ENCODE assay signal across 8 cellular contexts in genomic region chr2:164015328-164016123, GRCh38.
DNase-seq lines count a peak whose midpoint lies in the region; ATAC-seq and TF ChIP-seq lines count a peak whose summit lies in the region.

No MANE protein-coding gene starts in this region.

- no peaks in the 10 kb centered on the region for H3K79me1 ChIP-seq in H9 (ENCODE audit: insufficient read depth, low read depth, low read length, poor library complexity, severe bottlenecking)

- no peak overlapping the region for H2BK15ac ChIP-seq in H9 (ENCODE audit: low read depth, low read length)

- no peaks in the 10 kb centered on the region for H3K27me3 Mint-ChIP-seq in H9 (ENCODE audit: low read depth)

- no peak overlapping the region for H3K4ac ChIP-seq in H9 (ENCODE audit: low read depth, low read length)

- no peak overlapping the region for H2BK120ac ChIP-seq in H9 (ENCODE audit: low read depth, low read length, poor library complexity, severe bottlenecking)

- no peaks in the 10 kb centered on the region for H3K27me3 ChIP-seq in H9 (ENCODE audit: insufficient read depth, low read length)

- no peak overlapping the region for H3T11ph ChIP-seq in H9 (ENCODE audit: low read length)

- H2BK20ac ChIP-seq in H9 (ENCODE audit: low read depth, low read length, poor library complexity, severe bottlenecking): peak overlapping the region; percentile 60

- H3K4me3 Mint-ChIP-seq in H9: no peak overlapping the region
- H3K4me3 Mint-ChIP-seq in stimulated activated effector memory CD8-positive, alpha-beta T cell treated with anti-CD3 and anti-CD28 coated beads, Interleukin-12 subunit alpha, Interleukin-12 subunit beta, amount 100 ng/mL, for 72 hours: no peak overlapping the region

- no peaks in the 10 kb centered on the region for H3K9me3 Mint-ChIP-seq in H9
- H3K9me3 Mint-ChIP-seq in stimulated activated effector memory CD8-positive, alpha-beta T cell treated with anti-CD3 and anti-CD28 coated beads, Interleukin-12 subunit alpha, Interleukin-12 subunit beta, amount 100 ng/mL, for 72 hours: peaks cover 2% of the 10 kb centered on the region

- H4K8ac ChIP-seq in H9 (replicated peaks; ENCODE audit: insufficient read length, low read depth, low read length): no peak overlapping the region

- no peak overlapping the region for H3K27ac ChIP-seq in H9 (ENCODE audit: insufficient read length, low read depth, low read length)

- no peak overlapping the region for H2AK5ac ChIP-seq in H9 (ENCODE audit: insufficient read length, low read length)

- peak overlapping the region; percentile 36 for H2AFZ ChIP-seq in H9 (ENCODE audit: low read length)

- H3K9me3 ChIP-seq in H9 (ENCODE audit: control insufficient read depth, low read depth, low read length): no peaks in the 10 kb centered on the region

- peak; percentile 93 for ATAC-seq in GM18499 (IDR thresholded peaks at IDR 0.05; ENCODE audit: insufficient read depth, unreplicated experiment)
- no peak for ATAC-seq in stimulated activated effector memory CD8-positive, alpha-beta T cell treated with anti-CD3 and anti-CD28 coated beads, Interleukin-12 subunit alpha, Interleukin-12 subunit beta, amount 100 ng/mL, for 72 hours

- no peaks in the 10 kb centered on the region; the same call in 1 of the 2 replicates for H3K4me1 ChIP-seq in H9 (ENCODE audit: insufficient read depth, low read length)

- H2BK12ac ChIP-seq in H9 (ENCODE audit: insufficient read length, low read depth, low read length): no peak overlapping the region

- no peak overlapping the region for H4K5ac ChIP-seq in H9 (ENCODE audit: insufficient read length, low read depth, low read length)

- H3K18ac ChIP-seq in H9 (ENCODE audit: insufficient read length, low read depth, low read length): no peak overlapping the region

- DNase-seq in H9 (no peak), NCI-H2227 treated with DMSO at 0.1 percent for 48 hours (lab: John Stamatoyannopoulos, UW) (peak; percentile 65), myocyte (ENCODE audit: low read depth) (peak; percentile 44), NK-92 (lab: John Stamatoyannopoulos, UW; ENCODE audit: unreplicated experiment) (no peak), activated T-cell treated with anti-CD3 and anti-CD28 coated beads for 4 hours (no peak), Kasumi-1 (lab: John Stamatoyannopoulos, UW) (no peak)
- DNase-seq in stimulated activated effector memory CD8-positive, alpha-beta T cell treated with anti-CD3 and anti-CD28 coated beads, Interleukin-12 subunit alpha, Interleukin-12 subunit beta, amount 100 ng/mL, for 72 hours (ENCODE audit: low spot score in 2 of 2): no peak

- no peak overlapping the region for H3K23ac ChIP-seq in H9 (ENCODE audit: insufficient read length, low read depth, low read length)

- no peaks in the 10 kb centered on the region for H3K79me2 ChIP-seq in H9 (ENCODE audit: insufficient read depth, low read length)

- peak overlapping the region in 1 of 3 experiments; percentile 82; a peak in 2 of 7 replicates for H3K27ac Mint-ChIP-seq in H9
- no peak overlapping the region for H3K27ac Mint-ChIP-seq in stimulated activated effector memory CD8-positive, alpha-beta T cell treated with anti-CD3 and anti-CD28 coated beads, Interleukin-12 subunit alpha, Interleukin-12 subunit beta, amount 100 ng/mL, for 72 hours

- no peak overlapping the region for H4K91ac ChIP-seq in H9 (ENCODE audit: insufficient read length, low read depth, low read length)

- peaks cover 13 to 16% of the 10 kb centered on the region in 2 experiments for H3K4me1 Mint-ChIP-seq in H9
- no peaks in the 10 kb centered on the region for H3K4me1 Mint-ChIP-seq in stimulated activated effector memory CD8-positive, alpha-beta T cell treated with anti-CD3 and anti-CD28 coated beads, Interleukin-12 subunit alpha, Interleukin-12 subunit beta, amount 100 ng/mL, for 72 hours

- H3K56ac ChIP-seq in H9 (ENCODE audit: insufficient read length, low read depth, low read length): no peak overlapping the region

- H3K36me3 Mint-ChIP-seq in H9 (ENCODE audit: insufficient read depth in 1 of 3, low read depth in 3 of 3): no peaks in the 10 kb centered on the region
- no peaks in the 10 kb centered on the region for H3K36me3 Mint-ChIP-seq in stimulated activated effector memory CD8-positive, alpha-beta T cell treated with anti-CD3 and anti-CD28 coated beads, Interleukin-12 subunit alpha, Interleukin-12 subunit beta, amount 100 ng/mL, for 72 hours

- H3K23me2 ChIP-seq in H9 (ENCODE audit: insufficient read length, low read depth, low read length, poor library complexity, severe bottlenecking): no peaks in the 10 kb centered on the region

- no peak overlapping the region for H3K14ac ChIP-seq in H9 (ENCODE audit: insufficient read depth, low read length)

- no peaks in the 10 kb centered on the region for H4K20me1 ChIP-seq in H9 (ENCODE audit: control insufficient read depth, insufficient read depth, insufficient read length)

- no peak overlapping the region for H2BK5ac ChIP-seq in H9 (ENCODE audit: insufficient read length, low read length)

- WGBS in H9 (ENCODE audit: extremely low coverage, insufficient read length, low lambda C conversion rate): no CpG with 5 or more reads among the region's 12 CpGs

- no peak for TF ChIP-seq CTCF in H9 (conservative IDR thresholded peaks at IDR 0.05)

- H3K9ac ChIP-seq in H9 (ENCODE audit: extremely low read depth, insufficient read length, low read length): no peak overlapping the region

- H3K4me2 ChIP-seq in H9 (ENCODE audit: insufficient read depth, insufficient read length, low read length): no peak overlapping the region

Comparison
In these comparisons a context has a peak if more than half of its experiments do, and no peak if none do; other contexts are left out.
1. DNase-seq: peak in NCI-H2227 treated with DMSO at 0.1 percent for 48 hours (single experiment) and myocyte (single experiment); none in H9 (single experiment), NK-92 (single experiment), activated T-cell treated with anti-CD3 and anti-CD28 coated beads for 4 hours (single experiment), Kasumi-1 (0 of 2) and stimulated activated effector memory CD8-positive, alpha-beta T cell treated with anti-CD3 and anti-CD28 coated beads, Interleukin-12 subunit alpha, Interleukin-12 subunit beta, amount 100 ng/mL, for 72 hours (0 of 2).